Comparison of ENCODE assay signal across 9 cellular contexts in the genomic region with DNA sequence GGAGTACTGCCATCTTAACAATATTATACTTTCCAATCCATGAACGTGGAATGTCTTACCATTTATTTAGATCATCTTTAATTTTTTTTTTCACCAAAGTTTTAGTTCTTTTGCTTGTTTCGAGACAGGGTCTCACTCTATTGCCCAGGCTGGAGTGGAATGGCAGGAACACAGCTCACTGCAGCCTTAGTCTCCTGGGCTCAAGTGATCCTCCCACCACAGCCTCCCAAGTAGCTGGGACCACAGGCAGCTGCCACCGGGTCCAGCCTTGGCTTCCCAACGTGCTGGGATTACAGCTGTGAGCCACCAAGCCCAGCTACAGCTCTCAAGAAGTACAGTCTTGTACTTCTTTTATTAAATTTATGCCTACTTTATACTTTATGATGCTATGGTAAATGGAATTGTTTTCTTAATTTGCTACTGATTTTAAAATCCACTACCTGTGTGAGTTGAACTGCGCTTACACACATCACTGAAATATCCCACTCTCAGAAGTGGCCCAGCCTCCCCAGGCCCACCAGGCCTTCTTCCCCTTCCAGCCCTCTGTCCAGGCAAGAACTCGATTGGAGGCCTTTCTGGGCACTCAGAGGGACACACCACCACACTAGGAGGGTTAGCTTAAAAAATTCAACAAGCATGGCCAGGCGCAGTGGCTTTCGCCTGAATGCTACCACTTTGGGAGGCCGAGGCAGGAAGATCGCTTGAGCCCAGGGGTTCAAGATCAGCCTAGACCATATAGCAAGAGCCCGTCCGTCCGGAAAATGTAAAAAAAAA. TPM values are rescaled to one million over a fixed set of nuclear protein-coding genes. Genes with fewer than 3 reads are reported as not detected.
DNase-seq lines count a peak whose midpoint lies in the region; ATAC-seq and TF ChIP-seq lines count a peak whose summit lies in the region.
"Had no signal": no experiment of that assay in that cellular context is flagged by ENCODE, and none has a peak within 500 bp of the region (broad histone marks: within the 10 kb centered on the region; RNA-seq: fewer than 3 reads in every experiment).

No MANE protein-coding gene starts in this region.

- TF ChIP-seq CTCF in CD14-positive monocyte (IDR thresholded peaks at IDR 0.05) (no peak), neural cell (IDR thresholded peaks at IDR 0.05; ENCODE audit: poor library complexity, severe bottlenecking) (no peak)

- no peaks in the 10 kb centered on the region; the same call in 1 of the 2 replicates for H3K9me3 ChIP-seq in NT2/D1 (ENCODE audit: insufficient read depth, low read length)
- no peaks in the 10 kb centered on the region for H3K9me3 ChIP-seq in ectodermal cell (ENCODE audit: control insufficient read depth, low read length)
- H3K9me3 ChIP-seq in neural cell (ENCODE audit: low read length) = no peaks in the 10 kb centered on the region

- H3K9me2 ChIP-seq in neural cell (ENCODE audit: insufficient read depth, low read length) = no peaks in the 10 kb centered on the region

- H3K27me3 Mint-ChIP-seq in CD14-positive monocyte (ENCODE audit: low read depth in 3 of 3) = peaks cover 0 to 1% (median 0%) of the 10 kb centered on the region in 3 donors

- peaks cover 0 to 1% (median 0%) of the 10 kb centered on the region in 7 donors for H3K9me3 Mint-ChIP-seq in CD14-positive monocyte

- H3K4me1 Mint-ChIP-seq in CD14-positive monocyte = peaks cover 50% of the 10 kb centered on the region

- intact Hi-C loops in CD14-positive monocyte (cut with micrococcal nuclease) = loop anchor here (5.0 kb wide), 1 partner anchor 47 kb away; the partner anchor contains the start of gene COLGALT1 (in 2 of the 2)

- no peak for ATAC-seq in GM18858 (IDR thresholded peaks at IDR 0.05; ENCODE audit: unreplicated experiment)

- H3K27me3 ChIP-seq in NT2/D1 (ENCODE audit: insufficient read depth, insufficient read length) (no peaks in the 10 kb centered on the region), ectodermal cell (ENCODE audit: control insufficient read depth, insufficient read depth, low read length, poor library complexity, severe bottlenecking) (no peaks in the 10 kb centered on the region), neural cell (ENCODE audit: insufficient read depth, low read depth, low read length) (no peaks in the 10 kb centered on the region)

- H3K27ac Mint-ChIP-seq in CD14-positive monocyte = peak overlapping the region; percentile 85 to 96 (median 94)

- H2AFZ ChIP-seq in neural cell (ENCODE audit: low read depth, low read length) = no peak overlapping the region

- TF ChIP-seq EP300 in neural cell (conservative IDR thresholded peaks at IDR 0.05; ENCODE audit: poor library complexity, severe bottlenecking) = no peak

- peaks cover 13% of the 10 kb centered on the region for H3K4me1 ChIP-seq in NT2/D1 (ENCODE audit: insufficient read depth, insufficient read length)
- no peaks in the 10 kb centered on the region for H3K4me1 ChIP-seq in ectodermal cell (ENCODE audit: control insufficient read depth, insufficient read depth, low read length)

- H4K20me1 ChIP-seq in neural cell (ENCODE audit: insufficient read depth) = no peaks in the 10 kb centered on the region

- H3K36me3 Mint-ChIP-seq in CD14-positive monocyte = peaks cover 12 to 33% of the 10 kb centered on the region in 2 donors

- peaks cover 35% of the 10 kb centered on the region for H3K36me3 ChIP-seq in NT2/D1 (ENCODE audit: insufficient read depth, insufficient read length, low read length)
- H3K36me3 ChIP-seq in ectodermal cell (ENCODE audit: control insufficient read depth, insufficient read depth, low read length) = no peaks in the 10 kb centered on the region
- H3K36me3 ChIP-seq in neural cell (ENCODE audit: insufficient read depth, low read length) = no peaks in the 10 kb centered on the region

- H3K4me2 ChIP-seq in neural cell (ENCODE audit: low read length) = peak overlapping the region; percentile 57

- H3K9ac ChIP-seq in NT2/D1 (ENCODE audit: insufficient read length, low read depth) (peak overlapping the region; percentile 98), neural cell (ENCODE audit: low read length) (peak overlapping the region; percentile 93)

- H3K4me3 Mint-ChIP-seq in CD14-positive monocyte = peak overlapping the region; percentile 95 to 99

- no peaks in the 10 kb centered on the region for H3F3A ChIP-seq in neural cell (ENCODE audit: insufficient read depth, low read length, poor library complexity, severe bottlenecking)

- peaks cover 12% of the 10 kb centered on the region for H3K79me2 ChIP-seq in neural cell (replicated peaks; ENCODE audit: insufficient read depth, low read length)

- H3K27ac ChIP-seq in ectodermal cell (ENCODE audit: insufficient read depth, low read depth, low read length, poor library complexity, severe bottlenecking) (peak overlapping the region; percentile 79), neural cell (ENCODE audit: low read length) (no peak overlapping the region)

- H3K4me3 ChIP-seq in NT2/D1 (ENCODE audit: insufficient read length, low read depth) = peak overlapping the region; percentile 94
- H3K4me3 ChIP-seq in ectodermal cell (ENCODE audit: insufficient read depth, low read depth, low read length) = peak overlapping the region; percentile 92
- peak overlapping the region; percentile 93 for H3K4me3 ChIP-seq in neural cell (ENCODE audit: low read length)

- WGBS in ectodermal cell, 2 experiments = 73 to 76% methylated on average over 13 of the region's 13 CpGs

- no peak for DNase-seq in CD14-positive monocyte (ENCODE audit: low spot score)
- DNase-seq in NT2/D1 (ENCODE audit: low read depth, low spot score) = no peak
- no peak for DNase-seq in epidermal melanocyte (ENCODE audit: insufficient read length, low spot score)
- DNase-seq in T-helper 9 cell = no peak
- DNase-seq in NCI-H2171 treated with DMSO at 0.1 percent for 48 hours (lab: John Stamatoyannopoulos, UW) = no peak
- DNase-seq: activated effector memory CD4-positive, alpha-beta T cell treated with anti-CD3 and anti-CD28 coated beads, Interleukin-2, amount 50 U/mL, for 16 hours had no signal

- TF ChIP-seq RAD21 in neural cell (conservative IDR thresholded peaks at IDR 0.05) = no peak

TF ChIP-seq in neural cell, 6 proteins besides CTCF, POLR2A, EP300 and RAD21:
- TF ChIP-seq POLR2AphosphoS5 (IDR thresholded peaks at IDR 0.05) (no peak), TAF1 (IDR thresholded peaks at IDR 0.05; ENCODE audit: low read depth) (no peak), MXI1 (conservative IDR thresholded peaks at IDR 0.05; ENCODE audit: poor library complexity, severe bottlenecking) (no peak), EZH2 (IDR thresholded peaks at IDR 0.05; ENCODE audit: borderline replicate concordance, insufficient read depth, low read length, poor library complexity, severe bottlenecking) (no peak), SMC3 (conservative IDR thresholded peaks at IDR 0.05; ENCODE audit: poor library complexity) (no peak), REST (IDR thresholded peaks at IDR 0.05; ENCODE audit: borderline replicate concordance) (no peak)

RNA-seq across cellular contexts. Expression of gene PGLS, which starts 1.0 kb away (rescaled TPM):
- polyA plus RNA-seq in CD14-positive monocyte (100 to 1,000 TPM; 141 to 158 TPM), neural cell (78.2 and 92.7 TPM in 2 replicates)
- 81.0 TPM for polyA plus RNA-seq in ectodermal cell (2013, experiment 1 of 4)
- 90.1 TPM for polyA plus RNA-seq in ectodermal cell (2013, experiment 2 of 4)
- polyA plus RNA-seq in ectodermal cell (2013, experiment 3 of 4) = 77.2 TPM
- polyA plus RNA-seq in ectodermal cell (2013, experiment 4 of 4) = 81.7 TPM
- polyA minus RNA-seq in neural cell = 44.1 and 51.7 TPM in 2 replicates

RNA-seq across cellular contexts. Expression of gene SLC27A1, which starts 40.1 kb away (rescaled TPM):
- 10 to 100 TPM; 27.1 to 27.6 TPM for polyA plus RNA-seq in CD14-positive monocyte
- 15.4 TPM for polyA plus RNA-seq in ectodermal cell (2013, experiment 1 of 4)
- polyA plus RNA-seq in ectodermal cell (2013, experiment 2 of 4) = 16.6 TPM
- 13.1 TPM for polyA plus RNA-seq in ectodermal cell (2013, experiment 3 of 4)
- 15.2 TPM for polyA plus RNA-seq in ectodermal cell (2013, experiment 4 of 4)
- polyA plus RNA-seq in neural cell = 22.0 and 27.0 TPM in 2 replicates
- polyA minus RNA-seq in neural cell = 12.0 and 12.4 TPM in 2 replicates

RNA-seq across cellular contexts. Expression of gene COLGALT1, which starts 45.0 kb away (rescaled TPM):
- polyA plus RNA-seq in CD14-positive monocyte (10 to 100 TPM; 66.8 to 68.8 TPM), neural cell (18.8 and 26.4 TPM in 2 replicates)
- 80.3 TPM for polyA plus RNA-seq in ectodermal cell (2013, experiment 1 of 4)
- polyA plus RNA-seq in ectodermal cell (2013, experiment 2 of 4) = 86.8 TPM
- 57.6 TPM for polyA plus RNA-seq in ectodermal cell (2013, experiment 3 of 4)
- 66.6 TPM for polyA plus RNA-seq in ectodermal cell (2013, experiment 4 of 4)
- 17.0 and 18.3 TPM in 2 replicates for polyA minus RNA-seq in neural cell

RNA-seq across cellular contexts. Expression of gene NXNL1, which starts 49.7 kb away (rescaled TPM):
- polyA plus RNA-seq in CD14-positive monocyte = not detected
- polyA plus RNA-seq in ectodermal cell (2013, experiment 1 of 4) = not detected
- not detected for polyA plus RNA-seq in ectodermal cell (2013, experiment 2 of 4)
- polyA plus RNA-seq in ectodermal cell (2013, experiment 3 of 4) = not detected
- polyA plus RNA-seq in ectodermal cell (2013, experiment 4 of 4) = not detected
- not detected in 2 replicates for polyA plus RNA-seq in neural cell
- not detected in 2 replicates for polyA minus RNA-seq in neural cell
